In genomic region chr12:102629262-102629888, GRCh38 we compare ENCODE assay signal across 1 cellular context.
TF ChIP-seq lines count a peak whose summit lies in the region.

No MANE protein-coding gene starts in this region.

TF ChIP-seq in K562, 482 proteins besides CTCF, POLR2A, EP300 and RAD21 (continued from another document and continues in another):
- no peak for TF ChIP-seq MGA (IDR thresholded peaks at IDR 0.05)
- peak; percentile 17 for TF ChIP-seq CCNT2 (IDR thresholded peaks at IDR 0.05; ENCODE audit: borderline replicate concordance, extremely low read depth, insufficient read length, low read depth, low read length)
- TF ChIP-seq RREB1 (CRISPR knock-in tag; IDR thresholded peaks at IDR 0.05): no peak
- TF ChIP-seq MYNN (IDR thresholded peaks at IDR 0.05): no peak
- no peak for TF ChIP-seq MYNN (CRISPR knock-in tag; IDR thresholded peaks at IDR 0.05)
- peak; percentile 44; the same call in 1 of the 2 replicates for TF ChIP-seq KLF16 (IDR thresholded peaks at IDR 0.05)
- no peak for TF ChIP-seq ZBTB43 (CRISPR knock-in tag; IDR thresholded peaks at IDR 0.05)
- TF ChIP-seq TAF1 (IDR thresholded peaks at IDR 0.05; ENCODE audit: control insufficient read depth, extremely low read depth, insufficient read depth, low read length, severe bottlenecking): no peak
- TF ChIP-seq EHMT2 (IDR thresholded peaks at IDR 0.05): peak; percentile 83
- no peak for TF ChIP-seq NCOA6 (IDR thresholded peaks at IDR 0.05)
- no peak for TF ChIP-seq NUFIP1 (IDR thresholded peaks at IDR 0.05; ENCODE audit: partially characterized antibody)
- peak; percentile 54; the same call in 1 of the 2 replicates for TF ChIP-seq JUND (IDR thresholded peaks at IDR 0.05; ENCODE audit: borderline replicate concordance, low read depth, low read length)
- peak; percentile 72; the same call in 2 of the 3 replicates for TF ChIP-seq JUND (tag; IDR thresholded peaks at IDR 0.05; ENCODE audit: borderline replicate concordance, low read depth, low read length)
- TF ChIP-seq EGR1 (conservative IDR thresholded peaks at IDR 0.05): no peak
- no peak for TF ChIP-seq HBP1 (CRISPR knock-in tag; IDR thresholded peaks at IDR 0.05)
- TF ChIP-seq DACH1 (IDR thresholded peaks at IDR 0.05; ENCODE audit: partially characterized antibody): no peak
- no peak for TF ChIP-seq PRDM10 (IDR thresholded peaks at IDR 0.05; ENCODE audit: partially characterized antibody)
- TF ChIP-seq ASH1L (IDR thresholded peaks at IDR 0.05; ENCODE audit: borderline replicate concordance, low read depth, partially characterized antibody): no peak
- peak; percentile 52; the same call in 1 of the 2 replicates for TF ChIP-seq NFIC (IDR thresholded peaks at IDR 0.05)
- TF ChIP-seq ELK1 (CRISPR knock-in tag; IDR thresholded peaks at IDR 0.05): no peak
- TF ChIP-seq ZKSCAN8 (CRISPR knock-in tag; IDR thresholded peaks at IDR 0.05): no peak
- TF ChIP-seq RNF2 (IDR thresholded peaks at IDR 0.05): peak; percentile 56; the same call in 1 of the 2 replicates
- peak; percentile 73 for TF ChIP-seq DPF2 (IDR thresholded peaks at IDR 0.05)
- peak; percentile 60 for TF ChIP-seq PML (IDR thresholded peaks at IDR 0.05; ENCODE audit: low read length)
- TF ChIP-seq LARP7 (IDR thresholded peaks at IDR 0.05): no peak
- TF ChIP-seq STAT5A (IDR thresholded peaks at IDR 0.05; ENCODE audit: borderline replicate concordance, low read length): peak; percentile 65; the same call in 1 of the 2 replicates
- TF ChIP-seq CTBP1 (IDR thresholded peaks at IDR 0.05; ENCODE audit: borderline replicate concordance): peak; percentile 20; the same call in 1 of the 2 replicates
- peak; percentile 76 for TF ChIP-seq NCOR1 (IDR thresholded peaks at IDR 0.05)
- no peak for TF ChIP-seq RAD51 (IDR thresholded peaks at IDR 0.05; ENCODE audit: borderline replicate concordance, low read depth)
- 0 out of 2 replicates have a peak, but pooled peaks have one; percentile 31 for TF ChIP-seq NCOA1 (IDR thresholded peaks at IDR 0.05; ENCODE audit: low read depth)
- no peak for TF ChIP-seq OTX1 (CRISPR knock-in tag; IDR thresholded peaks at IDR 0.05)
- no peak for TF ChIP-seq TOE1 (IDR thresholded peaks at IDR 0.05; ENCODE audit: borderline replicate concordance)
- TF ChIP-seq TOE1 (CRISPR knock-in tag; IDR thresholded peaks at IDR 0.05; ENCODE audit: borderline replicate concordance, low read depth): no peak
